Comparison of ENCODE assay signal across 1 cellular context in the genomic region with DNA sequence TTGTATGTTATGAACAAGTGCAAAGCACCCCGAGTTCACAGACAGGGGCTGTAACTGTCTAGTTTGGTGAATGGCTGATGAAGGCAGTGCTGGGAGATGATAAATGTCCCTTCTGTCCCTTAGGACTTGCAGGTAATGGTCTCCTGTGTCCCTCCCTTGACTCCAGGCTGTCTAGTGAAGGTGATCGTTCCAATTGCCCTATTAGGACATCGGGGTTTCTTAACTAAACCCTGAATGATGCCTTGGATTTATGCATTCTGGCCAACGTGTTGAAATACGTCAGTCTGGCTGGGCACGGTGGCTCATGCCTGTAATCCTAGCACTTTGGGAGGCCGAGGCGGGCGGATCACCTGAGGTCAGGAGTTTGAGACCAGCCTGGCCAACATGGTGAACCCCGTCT.
TF ChIP-seq lines count a peak whose summit lies in the region.

No MANE protein-coding gene starts in this region.

TF ChIP-seq in IMR-90, 13 proteins besides CTCF, POLR2A, EP300 and RAD21:
- TF ChIP-seq RCOR1 (IDR thresholded peaks at IDR 0.05; ENCODE audit: insufficient replicate concordance, low read length), result no peak
- TF ChIP-seq FOS (IDR thresholded peaks at IDR 0.05; ENCODE audit: low read depth, low read length), result no peak
- TF ChIP-seq, protein P1, sequence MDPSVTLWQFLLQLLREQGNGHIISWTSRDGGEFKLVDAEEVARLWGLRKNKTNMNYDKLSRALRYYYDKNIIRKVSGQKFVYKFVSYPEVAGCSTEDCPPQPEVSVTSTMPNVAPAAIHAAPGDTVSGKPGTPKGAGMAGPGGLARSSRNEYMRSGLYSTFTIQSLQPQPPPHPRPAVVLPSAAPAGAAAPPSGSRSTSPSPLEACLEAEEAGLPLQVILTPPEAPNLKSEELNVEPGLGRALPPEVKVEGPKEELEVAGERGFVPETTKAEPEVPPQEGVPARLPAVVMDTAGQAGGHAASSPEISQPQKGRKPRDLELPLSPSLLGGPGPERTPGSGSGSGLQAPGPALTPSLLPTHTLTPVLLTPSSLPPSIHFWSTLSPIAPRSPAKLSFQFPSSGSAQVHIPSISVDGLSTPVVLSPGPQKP (IDR thresholded peaks at IDR 0.05; ENCODE audit: borderline replicate concordance, low read depth, low read length), result no peak
- TF ChIP-seq, protein P2, sequence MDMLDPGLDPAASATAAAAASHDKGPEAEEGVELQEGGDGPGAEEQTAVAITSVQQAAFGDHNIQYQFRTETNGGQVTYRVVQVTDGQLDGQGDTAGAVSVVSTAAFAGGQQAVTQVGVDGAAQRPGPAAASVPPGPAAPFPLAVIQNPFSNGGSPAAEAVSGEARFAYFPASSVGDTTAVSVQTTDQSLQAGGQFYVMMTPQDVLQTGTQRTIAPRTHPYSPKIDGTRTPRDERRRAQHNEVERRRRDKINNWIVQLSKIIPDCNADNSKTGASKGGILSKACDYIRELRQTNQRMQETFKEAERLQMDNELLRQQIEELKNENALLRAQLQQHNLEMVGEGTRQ (IDR thresholded peaks at IDR 0.05; ENCODE audit: low read depth, low read length), result no peak
- no peak for TF ChIP-seq SMC3 (IDR thresholded peaks at IDR 0.05; ENCODE audit: low read depth, low read length)
- no peak for TF ChIP-seq MXI1 (IDR thresholded peaks at IDR 0.05; ENCODE audit: borderline replicate concordance, low read depth, low read length)
TF ChIP-seq in IMR-90: peak in this region for 0.
